In genomic region chr20:49585585-49586245, GRCh38 we compare ENCODE assay signal across 18 cellular contexts. TPM values are rescaled to one million over a fixed set of nuclear protein-coding genes. Genes with fewer than 3 reads are reported as not detected.
DNase-seq lines count a peak whose midpoint lies in the region; ATAC-seq, FAIRE-seq and TF ChIP-seq lines count a peak whose summit lies in the region.
"Had no signal": no experiment of that assay in that cellular context is flagged by ENCODE, and none has a peak within 500 bp of the region (broad histone marks: within the 10 kb centered on the region; RNA-seq: fewer than 3 reads in every experiment).

No MANE protein-coding gene starts in this region.

- H3K4ac ChIP-seq in IMR-90 (ENCODE audit: low read depth, low read length): no peak overlapping the region

- H3K9me3 ChIP-seq in IMR-90 (ENCODE audit: control insufficient read depth, insufficient read depth, low read length) (peaks cover 11% of the 10 kb centered on the region), kidney (ENCODE audit: control insufficient read depth in 1 of 2, low read length in 2 of 2) (no peaks in the 10 kb centered on the region), stomach smooth muscle (ENCODE audit: control insufficient read depth in 2 of 2, low read length in 2 of 2) (peaks cover 4 to 11% of the 10 kb centered on the region in 2 donors)

- peak overlapping the region in 1 of 2 experiments; percentile 19; a peak in 1 of 4 replicates for H4K8ac ChIP-seq in IMR-90 (ENCODE audit: low read depth in 2 of 2, low read length in 2 of 2)

- peak overlapping the region; percentile 21; the same call in 1 of the 2 replicates for H3K27ac ChIP-seq in IMR-90 (ENCODE audit: insufficient read depth, low read length)
- no peak overlapping the region for H3K27ac ChIP-seq in kidney (ENCODE audit: low read depth in 2 of 2, low read length in 2 of 2)
- peak overlapping the region; percentile 41 for H3K27ac ChIP-seq in stomach smooth muscle (ENCODE audit: low read length)
- H3K27ac ChIP-seq: 22Rv1 had no signal

- H3K4me2 ChIP-seq in IMR-90 (ENCODE audit: low read depth, low read length): no peak overlapping the region

- dilution Hi-C loops in IMR-90 (cut with HindIII; ENCODE audit: low sequenced_read_pairs, unreplicated experiment): no loop called here

- H3K4me1 ChIP-seq in IMR-90 (ENCODE audit: control insufficient read depth, insufficient read depth, low read length) (peaks cover 38% of the 10 kb centered on the region), kidney (ENCODE audit: control insufficient read depth in 1 of 2, insufficient read depth in 1 of 2, low read depth in 1 of 2, low read length in 2 of 2) (peaks cover 0 to 5% of the 10 kb centered on the region in 2 donors), stomach smooth muscle (ENCODE audit: control insufficient read depth, insufficient read depth, low read length) (peaks cover 33% of the 10 kb centered on the region)

- no TSS peak for BruUV-seq in IMR-90 (replicated peaks; lab: Mats Ljungman, UMichigan)

- no peak for ATAC-seq in IMR-90 (ENCODE audit: low read depth)

- H2AFZ ChIP-seq in IMR-90 (replicated peaks; ENCODE audit: low read length, poor library complexity): no peak overlapping the region

- H3K27me3 ChIP-seq in IMR-90 (ENCODE audit: control insufficient read depth, insufficient read depth, low read length): no peaks in the 10 kb centered on the region
- H3K27me3 ChIP-seq in stomach smooth muscle (ENCODE audit: control insufficient read depth in 1 of 2, insufficient read depth in 2 of 2, low read length in 2 of 2): peaks cover 2 to 11% of the 10 kb centered on the region in 2 donors
- H3K27me3 ChIP-seq: upper lobe of left lung had no signal

- POLR2A ChIA-PET in IMR-90 (lab: Charles Lee; ENCODE audit: unreplicated experiment): no interaction called here

- H3K14ac ChIP-seq in IMR-90 (replicated peaks; ENCODE audit: low read depth, low read length): no peak overlapping the region

- WGBS in IMR-90 (ENCODE audit: extremely low coverage in 2 of 2, insufficient read length in 1 of 2), 2 experiments: no CpG with 5 or more reads among the region's 9 CpGs

- H4K20me1 ChIP-seq in IMR-90 (ENCODE audit: insufficient read depth, low read length): no peaks in the 10 kb centered on the region

- peak overlapping the region; percentile 91 for H4K91ac ChIP-seq in IMR-90 (ENCODE audit: insufficient read depth, low read depth, low read length)

- TF ChIP-seq RAD21 in IMR-90 (IDR thresholded peaks at IDR 0.05; ENCODE audit: low read length): no peak

- H3K9ac ChIP-seq in IMR-90 (ENCODE audit: low read depth, low read length): no peak overlapping the region
- H3K9ac ChIP-seq in kidney (ENCODE audit: low read length in 2 of 2): no peak overlapping the region
- H3K9ac ChIP-seq in stomach smooth muscle (ENCODE audit: low read length in 2 of 2): no peak overlapping the region

- CTCF ChIA-PET in IMR-90 (lab: Yijun Ruan, JAX): interaction anchor here (0.7 to 0.8 kb wide), 3 partner anchors 11 to 254 kb away, joined by 3 to 11 read pairs (median 4); no protein-coding TSS in a partner anchor

- no peak overlapping the region for H3K56ac ChIP-seq in IMR-90 (ENCODE audit: extremely low read depth, insufficient read depth, low read length)

- in situ Hi-C loops in IMR-90 (cut with MboI; ENCODE audit: low sequenced_read_pairs): no loop called here

- DNase-seq in NCI-H82 (lab: John Stamatoyannopoulos, UW) (peak; percentile 20), NCI-H82 treated with DMSO at 0.1 percent for 48 hours (lab: John Stamatoyannopoulos, UW; ENCODE audit: unreplicated experiment) (no peak), IMR-90 (no peak), kidney (peak; percentile 24), head of caudate nucleus (no peak), cerebellum (ENCODE audit: low spot score) (no peak), GM19239 (ENCODE audit: insufficient read length, low spot score) (no peak)
- DNase-seq: activated CD4-positive, alpha-beta T cell treated with anti-CD3 and anti-CD28 coated beads, Interleukin-2, amount 50 U/mL, for 4 hours; anterior cingulate cortex; endodermal cell; Karpas-422; NCI-H1048; NCI-H2081 treated with DMSO at 0.1 percent for 48 hours; NCI-H510A treated with DMSO at 0.1 percent for 48 hours; upper lobe of left lung had no signal

- peak overlapping the region; percentile 80; the same call in 1 of the 2 replicates for H4K5ac ChIP-seq in IMR-90 (ENCODE audit: low read depth, low read length)

- no peak overlapping the region; the same call in 1 of the 2 replicates for H2BK20ac ChIP-seq in IMR-90 (ENCODE audit: low read depth, low read length)

- H2BK15ac ChIP-seq in IMR-90 (ENCODE audit: low read depth, low read length): no peak overlapping the region; the same call in 2 of the 3 replicates

- no peak overlapping the region for H2AK9ac ChIP-seq in IMR-90 (replicated peaks; ENCODE audit: low read depth, low read length, poor library complexity)

- TF ChIP-seq POLR2A in IMR-90 (IDR thresholded peaks at IDR 0.05; ENCODE audit: low read depth, low read length): no peak

- peak overlapping the region; percentile 14 for H2BK5ac ChIP-seq in IMR-90 (ENCODE audit: low read depth, low read length, poor library complexity, severe bottlenecking)

- TF ChIP-seq CTCF in IMR-90 (conservative IDR thresholded peaks at IDR 0.05; ENCODE audit: low read depth, low read length) (no peak), kidney (IDR thresholded peaks at IDR 0.05; ENCODE audit: borderline replicate concordance, extremely low read depth, insufficient read depth) (no peak)

- H3K23ac ChIP-seq in IMR-90 (ENCODE audit: low read depth, low read length): no peak overlapping the region

- peak overlapping the region; percentile 10 for H3K18ac ChIP-seq in IMR-90 (ENCODE audit: low read depth, low read length)

- no peaks in the 10 kb centered on the region for H3K36me3 ChIP-seq in IMR-90 (ENCODE audit: control insufficient read depth, insufficient read depth, low read length)
- H3K36me3 ChIP-seq in kidney (ENCODE audit: control insufficient read depth in 1 of 2, insufficient read depth in 2 of 2, low read length in 2 of 2): no peaks in the 10 kb centered on the region
- no peaks in the 10 kb centered on the region for H3K36me3 ChIP-seq in stomach smooth muscle (ENCODE audit: control insufficient read depth in 2 of 2, insufficient read depth in 2 of 2, low read length in 2 of 2)
- H3K36me3 ChIP-seq: upper lobe of left lung had no signal

- peak overlapping the region; percentile 29; the same call in 1 of the 2 replicates for H2BK120ac ChIP-seq in IMR-90 (ENCODE audit: low read depth, low read length)

- H3K79me1 ChIP-seq in IMR-90 (ENCODE audit: low read depth in 1 of 2, low read length in 2 of 2): no peaks in the 10 kb centered on the region

- FAIRE-seq in kidney (lab: Jason Lieb, UNC): no peak
- FAIRE-seq in GM19239 (lab: Jason Lieb, UNC): no peak

- H3K4me3 ChIP-seq in IMR-90 (ENCODE audit: insufficient read depth, low read depth, low read length) (no peak overlapping the region), kidney (ENCODE audit: low read length in 2 of 2) (no peak overlapping the region), stomach smooth muscle (ENCODE audit: low read length in 2 of 2) (no peak overlapping the region)
- H3K4me3 ChIP-seq: upper lobe of left lung had no signal

- H2AK5ac ChIP-seq in IMR-90 (ENCODE audit: low read depth, low read length): no peak overlapping the region; the same call in 1 of the 2 replicates

- H3K9me1 ChIP-seq in IMR-90 (ENCODE audit: insufficient read depth, low read length): peaks cover 6% of the 10 kb centered on the region; the same call in 1 of the 2 replicates

- intact Hi-C loops in IMR-90 (cut with micrococcal nuclease) (no loop called here), kidney (cut with DNase I) (no loop called here), head of caudate nucleus (cut with DNase I) (no loop called here)

TF ChIP-seq in IMR-90, 13 proteins besides CTCF, POLR2A, EP300 and RAD21:
- TF ChIP-seq FOS (IDR thresholded peaks at IDR 0.05; ENCODE audit: low read depth, low read length) (no peak), SMC3 (IDR thresholded peaks at IDR 0.05; ENCODE audit: low read depth, low read length) (no peak), RCOR1 (IDR thresholded peaks at IDR 0.05; ENCODE audit: insufficient replicate concordance, low read length) (no peak)
- TF ChIP-seq, protein P1, sequence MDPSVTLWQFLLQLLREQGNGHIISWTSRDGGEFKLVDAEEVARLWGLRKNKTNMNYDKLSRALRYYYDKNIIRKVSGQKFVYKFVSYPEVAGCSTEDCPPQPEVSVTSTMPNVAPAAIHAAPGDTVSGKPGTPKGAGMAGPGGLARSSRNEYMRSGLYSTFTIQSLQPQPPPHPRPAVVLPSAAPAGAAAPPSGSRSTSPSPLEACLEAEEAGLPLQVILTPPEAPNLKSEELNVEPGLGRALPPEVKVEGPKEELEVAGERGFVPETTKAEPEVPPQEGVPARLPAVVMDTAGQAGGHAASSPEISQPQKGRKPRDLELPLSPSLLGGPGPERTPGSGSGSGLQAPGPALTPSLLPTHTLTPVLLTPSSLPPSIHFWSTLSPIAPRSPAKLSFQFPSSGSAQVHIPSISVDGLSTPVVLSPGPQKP (IDR thresholded peaks at IDR 0.05; ENCODE audit: borderline replicate concordance, low read depth, low read length): no peak

RNA-seq across cellular contexts. Expression of gene PTGIS, which starts 17.8 kb away (rescaled TPM):
- total RNA-seq in IMR-90 (2012; rRNA removed) (1.1 and 1.6 TPM in 2 replicates), kidney (24.1 TPM), cerebellum (9.7 TPM)
- polyA plus RNA-seq in IMR-90 (2012; rRNA removed) (2.4 and 2.6 TPM in 2 replicates), kidney (ENCODE audit: insufficient read depth, low read depth, low replicate concordance) (3.1 TPM)
- 1.3 and 4.5 TPM in 2 replicates for polyA plus RNA-seq in IMR-90 (2012; cell fraction: cytosol; rRNA removed)
- polyA plus RNA-seq in IMR-90 (2012; cell fraction: nucleus; rRNA removed; ENCODE audit: low replicate concordance): 1.7 and 2.0 TPM in 2 replicates
- total RNA-seq: H4 had no signal

Comparison
In these comparisons a context has a peak if more than half of its experiments do, and no peak if none do; other contexts are left out.
1. DNase-seq: peak in NCI-H82 (single experiment) and kidney (single experiment); none in NCI-H82 treated with DMSO at 0.1 percent for 48 hours (single experiment), IMR-90 (single experiment), head of caudate nucleus (0 of 42), cerebellum (single experiment) and GM19239 (single experiment).
2. H3K27ac ChIP-seq: peak in IMR-90 (single experiment) and stomach smooth muscle (single experiment); none in kidney (0 of 2).